In the genomic region with DNA sequence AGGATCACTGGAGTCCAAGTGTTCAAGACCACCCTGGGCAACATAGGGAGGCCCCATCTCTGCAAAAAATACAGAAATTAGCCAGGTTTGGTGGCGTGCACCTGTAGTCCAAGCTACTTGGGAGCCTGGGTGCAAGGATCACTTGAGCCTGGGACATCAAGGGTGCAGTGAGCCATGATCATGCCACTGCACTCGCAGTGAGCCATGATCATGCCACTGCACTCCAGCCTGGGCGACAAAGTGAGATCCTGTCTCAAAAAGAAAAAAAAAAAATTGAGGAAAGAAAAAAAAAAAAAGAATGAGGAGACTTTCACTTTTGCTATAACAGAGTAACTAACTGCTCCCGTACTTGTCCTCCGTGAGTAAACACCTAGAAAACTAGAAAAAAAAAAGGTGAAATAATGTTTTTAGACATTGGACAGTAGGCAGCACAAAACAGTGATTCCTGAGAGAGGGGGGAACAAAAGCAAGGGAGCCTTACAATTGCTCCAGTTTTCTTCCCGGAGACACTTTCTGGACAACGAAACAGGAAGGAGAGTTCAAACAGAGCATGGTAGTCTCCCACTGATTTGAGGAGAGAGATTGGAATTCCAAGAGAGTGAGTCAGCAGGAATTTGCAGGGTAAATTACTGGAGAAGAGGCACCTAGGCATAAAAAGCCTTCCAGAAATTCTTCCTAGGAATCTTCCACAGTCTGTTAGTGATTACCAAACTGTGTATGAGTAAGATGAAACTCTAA, we compare ENCODE assay signal across 8 cellular contexts. TPM values are rescaled to one million over a fixed set of nuclear protein-coding genes. Genes with fewer than 3 reads are reported as not detected.
DNase-seq lines count a peak whose midpoint lies in the region; ATAC-seq and TF ChIP-seq lines count a peak whose summit lies in the region.

No MANE protein-coding gene starts in this region.

- H3K27ac Mint-ChIP-seq in CD4-positive, alpha-beta memory T cell: peak overlapping the region in 6 of 7 donors; percentile 11 to 88 (median 84)

- H4K20me1 ChIP-seq in Loucy (ENCODE audit: insufficient read depth, low read length, poor library complexity, severe bottlenecking): no peaks in the 10 kb centered on the region

- peaks cover 0 to 5% of the 10 kb centered on the region in 2 donors for H3K9me3 ChIP-seq in CD4-positive, alpha-beta memory T cell (ENCODE audit: control insufficient read depth in 1 of 2, low read length in 2 of 2)
- H3K9me3 ChIP-seq in Loucy (ENCODE audit: insufficient read depth, low read depth, low read length): peaks cover 7% of the 10 kb centered on the region; the same call in 1 of the 2 replicates

- H3K9ac ChIP-seq in Loucy (ENCODE audit: low read depth, low read length, poor library complexity, severe bottlenecking): no peak overlapping the region

- intact Hi-C loops in CD4-positive, alpha-beta memory T cell (cut with micrococcal nuclease): no loop called here
- intact Hi-C loops in left colon (cut with DNase I, micrococcal nuclease): no loop called here

- H3K4me2 ChIP-seq in Loucy (ENCODE audit: low read depth, low read length, poor library complexity, severe bottlenecking): no peak overlapping the region

- H3K4me1 Mint-ChIP-seq in CD4-positive, alpha-beta memory T cell: peaks cover 6 to 14% (median 8%) of the 10 kb centered on the region in 4 donors

- peaks cover 2 to 5% of the 10 kb centered on the region in 2 donors for H3K36me3 Mint-ChIP-seq in CD4-positive, alpha-beta memory T cell

- H3K27me3 ChIP-seq in CD4-positive, alpha-beta memory T cell (ENCODE audit: insufficient read depth, low read length): no peaks in the 10 kb centered on the region
- H3K27me3 ChIP-seq in Loucy (ENCODE audit: insufficient read depth, low read length, poor library complexity, severe bottlenecking): no peaks in the 10 kb centered on the region

- peaks cover 5 to 7% of the 10 kb centered on the region in 2 donors for H3K27me3 Mint-ChIP-seq in CD4-positive, alpha-beta memory T cell

- TF ChIP-seq CTCF in Loucy (conservative IDR thresholded peaks at IDR 0.05; ENCODE audit: low read length) (no peak), cardiac fibroblast (IDR thresholded peaks at IDR 0.05; ENCODE audit: low read depth, low read length) (no peak)

- H2AFZ ChIP-seq in Loucy (ENCODE audit: low read length): 0 out of 2 replicates have a peak overlapping the region, but pooled peaks have one; percentile 51

- POLR2A ChIA-PET in CD4-positive, alpha-beta memory T cell (lab: Charles Lee; ENCODE audit: partially characterized antibody): interaction anchor here (1.0 to 1.4 kb wide), 2 partner anchors 13 to 14 kb away, joined by 4 to 6 read pairs; a partner anchor contains a TSS

- no peaks in the 10 kb centered on the region for H3K9me2 ChIP-seq in Loucy (replicated peaks; ENCODE audit: low read depth, low read length)

- H3K4me1 ChIP-seq in CD4-positive, alpha-beta memory T cell (ENCODE audit: insufficient read depth, low read length): peaks cover 11% of the 10 kb centered on the region
- H3K4me1 ChIP-seq in Loucy (ENCODE audit: insufficient read depth, low read length, poor library complexity, severe bottlenecking): no peaks in the 10 kb centered on the region

- H3K4me3 Mint-ChIP-seq in CD4-positive, alpha-beta memory T cell: peak overlapping the region; percentile 75 to 88 (median 84)

- ATAC-seq in left colon: peak; percentile 62
- ATAC-seq in GM18520 (IDR thresholded peaks at IDR 0.05; ENCODE audit: unreplicated experiment): no peak

- no peak for DNase-seq in CD4-positive, alpha-beta memory T cell
- DNase-seq in cardiac fibroblast (ENCODE audit: low read depth in 2 of 2) (peak; percentile 90), left colon (no peak), superior temporal gyrus (ENCODE audit: extremely low spot score) (peak; percentile 68), cerebellum (ENCODE audit: low spot score) (no peak), ecto neural progenitor cell (ENCODE audit: low spot score) (no peak)

- peaks cover 0 to 18% (median 6%) of the 10 kb centered on the region in 8 donors for H3K9me3 Mint-ChIP-seq in CD4-positive, alpha-beta memory T cell

- H3F3A ChIP-seq in Loucy (ENCODE audit: low read depth): no peaks in the 10 kb centered on the region

- H3K36me3 ChIP-seq in CD4-positive, alpha-beta memory T cell (ENCODE audit: insufficient read depth, low read length): no peaks in the 10 kb centered on the region
- H3K36me3 ChIP-seq in Loucy (ENCODE audit: insufficient read depth, low read length): no peaks in the 10 kb centered on the region

- CTCF ChIA-PET in CD4-positive, alpha-beta memory T cell (lab: Charles Lee; ENCODE audit: partially characterized antibody): no interaction called here

- H3K27ac ChIP-seq in CD4-positive, alpha-beta memory T cell (ENCODE audit: low read depth, low read length): no peak overlapping the region

- peak overlapping the region in 1 of 2 donors; percentile 22 for H3K4me3 ChIP-seq in CD4-positive, alpha-beta memory T cell (ENCODE audit: low read length in 2 of 2)
- H3K4me3 ChIP-seq in Loucy (ENCODE audit: low read length, poor library complexity, severe bottlenecking) (no peak overlapping the region), cardiac fibroblast (replicated peaks in 1 of 2; ENCODE audit: low read depth in 2 of 2, low read length in 2 of 2) (peak overlapping the region; percentile 17 to 29)

- no peaks in the 10 kb centered on the region for H3K79me2 ChIP-seq in Loucy (ENCODE audit: insufficient read depth, low read length)

RNA-seq across cellular contexts. Expression of a gene that starts 6.9 kb away (rescaled TPM):
- 10 to 100 TPM; 16.2 to 16.4 TPM for total RNA-seq in CD4-positive, alpha-beta memory T cell
- polyA plus RNA-seq in CD4-positive, alpha-beta memory T cell: 1 to 10 TPM in 1 of 2 donors, under 1 TPM in 1; 0.29 to 1.5 TPM
- total RNA-seq in left colon: 1 to 10 TPM; 8.7 to 10.0 TPM
- 21.4 TPM for total RNA-seq in cerebellum

RNA-seq across cellular contexts. Expression of a gene that starts 13.6 kb away (rescaled TPM):
- total RNA-seq in CD4-positive, alpha-beta memory T cell: 10 to 100 TPM; 36.2 to 38.2 TPM
- 10 to 100 TPM; 12.2 to 22.8 TPM for polyA plus RNA-seq in CD4-positive, alpha-beta memory T cell
- total RNA-seq in left colon: 10 to 100 TPM in 1 of 2 donors, 1 to 10 TPM in 1; 8.5 to 11.4 TPM
- 22.1 TPM for total RNA-seq in cerebellum

RNA-seq across cellular contexts. Expression of a gene that starts 49.6 kb away (rescaled TPM):
- 10 to 100 TPM; 57.2 TPM for total RNA-seq in CD4-positive, alpha-beta memory T cell
- polyA plus RNA-seq in CD4-positive, alpha-beta memory T cell: 100 to 1,000 TPM in 1 of 2 donors, 10 to 100 TPM in 1; 69.2 to 106 TPM
- 10 to 100 TPM; 70.4 to 78.4 TPM for total RNA-seq in left colon
- 50.3 TPM for total RNA-seq in cerebellum

Comparison
In these comparisons a context has a peak if more than half of its experiments do, and no peak if none do; other contexts are left out.
1. DNase-seq: peak in cardiac fibroblast (2 of 2) and superior temporal gyrus (single experiment); none in CD4-positive, alpha-beta memory T cell (0 of 5), left colon (0 of 2), cerebellum (single experiment) and ecto neural progenitor cell (single experiment).